30 cellular contexts compared by ENCODE assay signal in the genomic region with DNA sequence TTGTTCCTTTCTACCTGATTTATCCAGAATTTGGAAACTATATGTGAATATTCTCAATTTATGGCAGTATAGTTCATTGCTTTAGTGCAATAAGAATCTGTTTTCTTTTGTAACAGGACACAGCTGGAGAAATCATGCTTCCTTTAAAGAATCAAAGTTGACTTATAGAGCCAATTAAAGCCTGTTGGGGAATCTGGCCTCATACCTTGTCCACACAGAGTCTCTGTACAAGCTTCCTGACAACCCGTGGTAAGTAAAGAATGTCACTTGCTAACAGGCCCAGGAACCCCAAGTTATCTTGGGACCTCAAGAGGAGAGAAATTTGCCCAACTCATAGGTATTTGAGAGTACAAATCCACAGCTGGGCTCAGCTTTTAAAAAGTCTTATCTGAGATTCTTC.
"Had no signal": no experiment of that assay in that cellular context is flagged by ENCODE, and none has a peak within 500 bp of the region (broad histone marks: within the 10 kb centered on the region; RNA-seq: fewer than 3 reads in every experiment).

No MANE protein-coding gene starts in this region.

- H3K27me3 ChIP-seq: ascending aorta had no signal

- H3K4me1 ChIP-seq: ascending aorta had no signal

- H3K27ac Mint-ChIP-seq: activated B cell treated with CpG ODN at 0.5 μM for 24 hours; activated CD4-positive, alpha-beta T cell treated with anti-CD3 and anti-CD28 coated beads, Interleukin-2, amount 10 ng/mL, durations not matched to agents 24 days and 14 days; activated CD8-positive, alpha-beta memory T cell treated with anti-CD3 and anti-CD28 coated beads, Interleukin-2, amount 10 ng/mL, durations not matched to agents 7 days and 5 days; activated naive CD4-positive, alpha-beta T cell treated with anti-CD3 and anti-CD28 coated beads, Interleukin-2, amount 50 U/mL, for 24 hours; activated T-cell treated with anti-CD3 and anti-CD28 coated beads, Interleukin-2, amount 50 U/mL, for 24 hours; activated T-helper 1 cell treated with anti-CD3 and anti-CD28 coated beads, Interleukin-12 subunit alpha, Interleukin-12 subunit beta, Interleukin-2, Interleukin-4 antibody, amounts not matched to agents 30 ng/mL and 10 ng/mL and 1 ng/mL, durations not matched to agents 14 hours and 24 hours and 36 hours; T-helper 1 cell treated with Interleukin-12 subunit alpha and Interleukin-12 subunit beta and Interleukin-4 antibody, amounts not matched to agents 30 μg/mL and 1 μg/mL, for 36 hours had no signal

- ATAC-seq: activated CD8-positive, alpha-beta memory T cell treated with anti-CD3 and anti-CD28 coated beads, Interleukin-2, amount 10 ng/mL, durations not matched to agents 7 days and 5 days; Panc1 had no signal

- H3K9ac ChIP-seq: KMS-11 had no signal

- H3K4me3 Mint-ChIP-seq: activated B cell treated with CpG ODN at 0.5 μM for 24 hours; activated CD4-positive, alpha-beta T cell treated with anti-CD3 and anti-CD28 coated beads, Interleukin-2, amount 10 ng/mL, durations not matched to agents 24 days and 14 days; activated CD8-positive, alpha-beta memory T cell treated with anti-CD3 and anti-CD28 coated beads, Interleukin-2, amount 10 ng/mL, durations not matched to agents 7 days and 5 days; activated naive CD4-positive, alpha-beta T cell treated with anti-CD3 and anti-CD28 coated beads, Interleukin-2, amount 50 U/mL, for 24 hours; activated T-cell treated with anti-CD3 and anti-CD28 coated beads, Interleukin-2, amount 50 U/mL, for 24 hours; activated T-helper 1 cell treated with anti-CD3 and anti-CD28 coated beads, Interleukin-12 subunit alpha, Interleukin-12 subunit beta, Interleukin-2, Interleukin-4 antibody, amounts not matched to agents 30 ng/mL and 10 ng/mL and 1 ng/mL, durations not matched to agents 14 hours and 24 hours and 36 hours; brain; T-helper 1 cell treated with Interleukin-12 subunit alpha and Interleukin-12 subunit beta and Interleukin-4 antibody, amounts not matched to agents 30 μg/mL and 1 μg/mL, for 36 hours had no signal

- H3K9me3 ChIP-seq: ascending aorta had no signal

- H3K9me3 Mint-ChIP-seq: activated B cell treated with CpG ODN at 0.5 μM for 24 hours; activated CD4-positive, alpha-beta T cell treated with anti-CD3 and anti-CD28 coated beads, Interleukin-2, amount 10 ng/mL, durations not matched to agents 24 days and 14 days; activated naive CD4-positive, alpha-beta T cell treated with anti-CD3 and anti-CD28 coated beads, Interleukin-2, amount 50 U/mL, for 24 hours; activated T-cell treated with anti-CD3 and anti-CD28 coated beads, Interleukin-2, amount 50 U/mL, for 24 hours had no signal

- DNase-seq: activated B cell treated with CpG ODN at 0.5 μM for 24 hours; activated CD4-positive, alpha-beta T cell treated with anti-CD3 and anti-CD28 coated beads for 1 hour; activated CD4-positive, alpha-beta T cell treated with anti-CD3 and anti-CD28 coated beads, Interleukin-2, amount 10 ng/mL, durations not matched to agents 24 days and 14 days; activated CD4-positive, alpha-beta T cell treated with anti-CD3 and anti-CD28 coated beads, Interleukin-2, amount 50 U/mL, for 48 hours; activated CD8-positive, alpha-beta memory T cell treated with anti-CD3 and anti-CD28 coated beads, Interleukin-2, amount 10 ng/mL, durations not matched to agents 7 days and 5 days; activated effector memory CD4-positive, alpha-beta T cell treated with Interleukin-2 at 50 U/mL for 16 hours; activated naive CD4-positive, alpha-beta T cell; activated T-cell treated with anti-CD3 and anti-CD28 coated beads, Interleukin-2, amount 50 U/mL, for 24 hours; amniotic stem cell; NCI-H1092; NCI-H1417 treated with DMSO at 0.1 percent for 48 hours; NCI-H1694; NCI-H2029; NCI-H345; NCI-H510A; NCI-H526 treated with DMSO at 0.1 percent for 48 hours; NCI-H82; NK-92 treated with Interleukin-12 subunit alpha and Interleukin-12 subunit beta, amount 100 ng/mL, for 24 hours; OCI-M1; SHP77 treated with DMSO at 0.1 percent for 48 hours; T1000 had no signal

- H3K27ac ChIP-seq: ascending aorta, KMS-11, RWPE1 had no signal

- H3K4me3 ChIP-seq: ascending aorta had no signal

- FAIRE-seq: TTC549 had no signal

- H3K27me3 Mint-ChIP-seq: activated B cell treated with CpG ODN at 0.5 μM for 24 hours; activated CD4-positive, alpha-beta T cell treated with anti-CD3 and anti-CD28 coated beads, Interleukin-2, amount 10 ng/mL, durations not matched to agents 24 days and 14 days; activated CD8-positive, alpha-beta memory T cell treated with anti-CD3 and anti-CD28 coated beads, Interleukin-2, amount 10 ng/mL, durations not matched to agents 7 days and 5 days; activated naive CD4-positive, alpha-beta T cell treated with anti-CD3 and anti-CD28 coated beads, Interleukin-2, amount 50 U/mL, for 24 hours; activated T-cell treated with anti-CD3 and anti-CD28 coated beads, Interleukin-2, amount 50 U/mL, for 24 hours; brain had no signal
